ENCODE assay signal across 9 cellular contexts in the genomic region with DNA sequence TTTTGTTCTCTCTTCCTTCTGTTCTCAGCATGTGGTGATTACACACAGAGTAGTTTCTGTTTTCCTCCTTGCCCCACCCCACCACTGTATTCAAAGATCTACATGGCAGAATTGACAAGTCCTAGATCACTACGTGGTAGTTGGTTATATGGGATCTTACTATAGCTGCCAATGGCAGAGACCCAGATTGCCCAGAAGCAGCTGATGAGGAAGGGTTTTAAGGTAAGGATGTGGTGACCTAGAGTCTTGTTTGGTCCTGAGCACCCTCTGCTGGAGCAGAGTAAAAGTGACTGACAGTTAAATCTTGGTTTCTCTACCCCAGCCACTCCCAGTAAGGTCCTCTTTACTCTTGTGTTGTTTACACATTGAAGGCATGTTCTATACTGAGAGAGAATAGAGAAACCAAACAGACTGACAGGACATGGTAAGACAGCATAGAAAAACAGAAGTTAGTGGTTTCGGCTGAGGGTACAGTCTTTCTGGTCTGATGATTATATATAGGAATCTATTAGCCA. TPM values are rescaled to one million over a fixed set of nuclear protein-coding genes. Genes with fewer than 3 reads are reported as not detected.
DNase-seq lines count a peak whose midpoint lies in the region; ATAC-seq and TF ChIP-seq lines count a peak whose summit lies in the region.
"Had no signal": no experiment of that assay in that cellular context is flagged by ENCODE, and none has a peak within 500 bp of the region (broad histone marks: within the 10 kb centered on the region; RNA-seq: fewer than 3 reads in every experiment).

No MANE protein-coding gene starts in this region.

- peak; percentile 71 for ATAC-seq in Right ventricle myocardium superior (ENCODE audit: poor library complexity)
- ATAC-seq in GM21528 (IDR thresholded peaks at IDR 0.05; ENCODE audit: low FRiP score, unreplicated experiment) = peak; percentile 98

- peaks cover 73% of the 10 kb centered on the region for H3K36me3 ChIP-seq in right atrium auricular region

- H3K9me3 ChIP-seq in right atrium auricular region = no peaks in the 10 kb centered on the region

- in situ Hi-C loops in SK-MEL-5 (cut with HindIII; ENCODE audit: low pct_unique_long_range_greater_than_20kb, low sequenced_read_pairs) = no loop called here

- TF ChIP-seq CTCF in right atrium auricular region (IDR thresholded peaks at IDR 0.05) = peak in 1 of 2 donors; percentile 56

- no peak for DNase-seq in Right ventricle myocardium superior
- no peak for DNase-seq in right atrium auricular region (ENCODE audit: low spot score)
- peak; percentile 21 for DNase-seq in HK-2 (ENCODE audit: unreplicated experiment)
- DNase-seq in SK-MEL-5 (ENCODE audit: low read depth, low spot score) = peak; percentile 85
- peak; percentile 5 for DNase-seq in effector CD4-positive, alpha-beta T cell
- peak; percentile 36 for DNase-seq in mucosa of gallbladder (ENCODE audit: low spot score)
- DNase-seq in activated gamma-delta T cell treated with Interleukin-2 at 50 U/mL for 16 hours = no peak

- H3K27me3 ChIP-seq in right atrium auricular region = no peaks in the 10 kb centered on the region

- peaks cover 0 to 6% of the 10 kb centered on the region in 2 donors for H3K4me1 ChIP-seq in right atrium auricular region

- no peak overlapping the region for H3K27ac ChIP-seq in right atrium auricular region

- H3K4me3 ChIP-seq in right atrium auricular region = no peak overlapping the region
- H3K4me3 ChIP-seq: skin epidermis had no signal

- intact Hi-C loops in Right ventricle myocardium superior (cut with DNase I) = no loop called here

RNA-seq across cellular contexts. Expression of a gene that starts 22.8 kb away (rescaled TPM):
- total RNA-seq in Right ventricle myocardium superior = 16.2 TPM
- total RNA-seq in right atrium auricular region = 10 to 100 TPM; 14.6 to 19.1 TPM
- 33.1 and 35.5 TPM in 2 replicates for total RNA-seq in SK-MEL-5 (2014; rRNA removed; shearing (Covaris generic))
- polyA plus RNA-seq in SK-MEL-5 (2015; cell fraction: cytosol; rRNA removed) = 19.1 and 26.3 TPM in 2 replicates
- polyA plus RNA-seq in SK-MEL-5 (2015; cell fraction: nucleus; rRNA removed) = 69.9 and 86.4 TPM in 2 replicates
- 39.4 TPM for total RNA-seq in mucosa of gallbladder

RNA-seq across cellular contexts. Expression of a gene that starts 27.0 kb away (rescaled TPM):
- total RNA-seq in Right ventricle myocardium superior (39.8 TPM), right atrium auricular region (10 to 100 TPM; 28.7 to 36.9 TPM), mucosa of gallbladder (166 TPM)
- 56.4 and 68.3 TPM in 2 replicates for total RNA-seq in SK-MEL-5 (2014; rRNA removed; shearing (Covaris generic))
- 137 and 175 TPM in 2 replicates for polyA plus RNA-seq in SK-MEL-5 (2015; cell fraction: cytosol; rRNA removed)
- 108 and 120 TPM in 2 replicates for polyA plus RNA-seq in SK-MEL-5 (2015; cell fraction: nucleus; rRNA removed)

RNA-seq across cellular contexts. Expression of a gene that starts 58.9 kb away (rescaled TPM):
- total RNA-seq in Right ventricle myocardium superior (not detected), right atrium auricular region (not detected), mucosa of gallbladder (not detected)
- not detected in 2 replicates for total RNA-seq in SK-MEL-5 (2014; rRNA removed; shearing (Covaris generic))
- polyA plus RNA-seq in SK-MEL-5 (2015; cell fraction: cytosol; rRNA removed) = not detected in 2 replicates
- not detected in 2 replicates for polyA plus RNA-seq in SK-MEL-5 (2015; cell fraction: nucleus; rRNA removed)

Comparison
In these comparisons a context has a peak if more than half of its experiments do, and no peak if none do; other contexts are left out.
1. DNase-seq: peak in HK-2 (single experiment), SK-MEL-5 (single experiment), effector CD4-positive, alpha-beta T cell (single experiment) and mucosa of gallbladder (single experiment); none in Right ventricle myocardium superior (single experiment), right atrium auricular region (single experiment) and activated gamma-delta T cell treated with Interleukin-2 at 50 U/mL for 16 hours (single experiment).